In the genomic region with DNA sequence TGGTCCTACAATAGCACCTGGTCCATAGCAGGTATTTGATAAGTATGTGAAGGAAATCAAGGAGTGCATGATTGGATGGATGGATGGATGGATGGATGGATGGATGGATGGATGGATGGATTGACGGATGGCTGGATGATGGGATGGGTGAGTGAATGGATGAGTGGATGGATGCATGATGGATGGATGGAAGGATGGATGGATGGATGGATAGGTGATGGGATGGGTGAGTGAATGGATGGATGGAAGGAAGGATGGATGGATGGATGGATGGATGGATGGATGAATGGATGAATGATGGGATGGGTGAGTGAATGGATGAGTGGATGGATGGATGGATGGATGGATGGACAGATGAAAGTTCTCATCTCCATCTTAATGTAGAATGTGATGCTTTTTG, we compare ENCODE assay signal across 34 cellular contexts.
"Had no signal": no experiment of that assay in that cellular context is flagged by ENCODE, and none has a peak within 500 bp of the region (broad histone marks: within the 10 kb centered on the region; RNA-seq: fewer than 3 reads in every experiment).

No MANE protein-coding gene starts in this region.

- H3K4me3 ChIP-seq: MG63 had no signal

- DNase-seq: Karpas-422, Kasumi-1, MG63, MM.1S, MV-4-11, NCI-H1048, NCI-H1092, NCI-H1092 treated with DMSO at 0.1 percent for 48 hours, NCI-H1105, NCI-H1105 treated with DMSO at 0.1 percent for 48 hours, NCI-H1417, NCI-H1417 treated with DMSO at 0.1 percent for 48 hours, NCI-H1436, NCI-H1436 treated with DMSO at 0.1 percent for 48 hours, NCI-H146, NCI-H1694, NCI-H1694 treated with DMSO at 0.1 percent for 48 hours, NCI-H187, NCI-H187 treated with DMSO at 0.1 percent for 48 hours, NCI-H1930, NCI-H2029, NCI-H2029 treated with DMSO at 0.1 percent for 48 hours, NCI-H2081, NCI-H2081 treated with DMSO at 0.1 percent for 48 hours, NCI-H2107, NCI-H2171, NCI-H2171 treated with DMSO at 0.1 percent for 48 hours, NCI-H2227 treated with DMSO at 0.1 percent for 48 hours, NCI-H226, NCI-H345, NCI-H446, NCI-H446 treated with DMSO at 0.1 percent for 48 hours, NCI-H510A, NCI-H510A treated with DMSO at 0.1 percent for 48 hours had no signal

- H3K9me3 ChIP-seq: MG63 had no signal

- H3K36me3 ChIP-seq: MG63 had no signal
